Comparison of ENCODE assay signal across 17 cellular contexts in genomic region chr12:2607881-2608607, GRCh38.
DNase-seq lines count a peak whose midpoint lies in the region; ATAC-seq, FAIRE-seq and TF ChIP-seq lines count a peak whose summit lies in the region.
"Had no signal": no experiment of that assay in that cellular context is flagged by ENCODE, and none has a peak within 500 bp of the region (broad histone marks: within the 10 kb centered on the region; RNA-seq: fewer than 3 reads in every experiment).

No MANE protein-coding gene starts in this region.

- H4K20me1 ChIP-seq in mammary epithelial cell (ENCODE audit: insufficient read depth, low read length), result no peaks in the 10 kb centered on the region

- no peak overlapping the region for H3K27ac ChIP-seq in mammary epithelial cell (ENCODE audit: insufficient read depth, low read depth, low read length)
- H3K27ac ChIP-seq in pancreas, result no peak overlapping the region
- peak overlapping the region; percentile 6 for H3K27ac ChIP-seq in temporal lobe (ENCODE audit: low read depth, low read length)
- H3K27ac ChIP-seq in substantia nigra (ENCODE audit: low read depth, low read length, poor library complexity, severe bottlenecking), result no peak overlapping the region
- H3K27ac ChIP-seq: 22Rv1 had no signal

- FAIRE-seq in pancreas (lab: Jason Lieb, UNC), result no peak
- FAIRE-seq: D721Med, GM12892 had no signal

- intact Hi-C loops in mammary epithelial cell (cut with micrococcal nuclease), result no loop called here
- intact Hi-C loops in pancreas (cut with DNase I), result no loop called here

- no peaks in the 10 kb centered on the region for H3K27me3 ChIP-seq in mammary epithelial cell (ENCODE audit: insufficient read depth, low read length)
- H3K27me3 ChIP-seq in pancreas, result peaks cover 0 to 26% (median 0%) of the 10 kb centered on the region in 4 donors

- DNase-seq in T47D (ENCODE audit: low read depth in 1 of 2, low spot score in 1 of 2) (peak; percentile 28 to 47), mammary epithelial cell (no peak), choroid plexus epithelial cell (ENCODE audit: low read depth) (peak; percentile 27), pancreas (no peak), islet precursor cell (no peak), superior temporal gyrus (ENCODE audit: extremely low spot score) (no peak), substantia nigra (lab: John Stamatoyannopoulos, UW) (no peak)
- DNase-seq: CD8-positive, alpha-beta T cell; COR-L47; DMS153; DND-41; GOT3; H9 had no signal

- in situ Hi-C loops in T47D (cut with HindIII; ENCODE audit: low pct_unique_long_range_greater_than_20kb, low sequenced_read_pairs), result no loop called here
- in situ Hi-C loops in mammary epithelial cell (cut with MboI; ENCODE audit: low sequenced_read_pairs in 2 of 2), result no loop called here

- TF ChIP-seq CTCF in mammary epithelial cell (conservative IDR thresholded peaks at IDR 0.05 in 1 of 2, IDR thresholded peaks at IDR 0.05 in 1 of 2; ENCODE audit: extremely low read depth in 1 of 2, insufficient read depth in 1 of 2, low read depth in 1 of 2, low read length in 2 of 2), result no peak
- TF ChIP-seq CTCF in choroid plexus epithelial cell (conservative IDR thresholded peaks at IDR 0.05; ENCODE audit: low read depth, low read length), result no peak
- TF ChIP-seq CTCF in pancreas (IDR thresholded peaks at IDR 0.05), result no peak

- H3K79me2 ChIP-seq in mammary epithelial cell (ENCODE audit: insufficient read depth, low read length), result no peaks in the 10 kb centered on the region

- BruUV-seq in mammary epithelial cell (replicated peaks; lab: Mats Ljungman, UMichigan), result no TSS peak

- dilution Hi-C loops in mammary epithelial cell (cut with HindIII; ENCODE audit: low sequenced_read_pairs), result loop anchor here (5.0 kb wide), 1 partner anchor 44 kb away; no protein-coding TSS in a partner anchor

- H3K4me2 ChIP-seq in mammary epithelial cell (ENCODE audit: insufficient read depth, low read depth, low read length), result no peak overlapping the region

- CTCF ChIA-PET in mammary epithelial cell (lab: Charles Lee; ENCODE audit: low non-redundant PET), result interaction anchor here (0.6 kb wide), 1 partner anchor 250 kb away, joined by 8 read pairs; no protein-coding TSS in a partner anchor

- H3K9ac ChIP-seq in mammary epithelial cell (ENCODE audit: insufficient read depth, low read length), result no peak overlapping the region

- peak in 3 of 4 donors; percentile 35 to 73 (median 55) for ATAC-seq in pancreas
- ATAC-seq: CD8-positive, alpha-beta T cell had no signal

- peaks cover under 1% of the 10 kb centered on the region for H3K4me1 ChIP-seq in mammary epithelial cell (ENCODE audit: insufficient read depth, low read length)
- H3K4me1 ChIP-seq in pancreas, result peaks cover 0 to 4% (median 0%) of the 10 kb centered on the region in 3 donors

- H3K36me3 ChIP-seq in mammary epithelial cell (ENCODE audit: insufficient read depth, low read length) (no peaks in the 10 kb centered on the region), pancreas (no peaks in the 10 kb centered on the region)

- H3K9me3 ChIP-seq in mammary epithelial cell (replicated peaks; ENCODE audit: insufficient read depth, low read length), result no peaks in the 10 kb centered on the region
- no peaks in the 10 kb centered on the region for H3K9me3 ChIP-seq in pancreas

- H3K4me3 ChIP-seq in mammary epithelial cell (replicated peaks in 1 of 3; ENCODE audit: insufficient read depth in 1 of 3, low read depth in 2 of 3, low read length in 3 of 3), result no peak overlapping the region
- no peak overlapping the region for H3K4me3 ChIP-seq in choroid plexus epithelial cell (ENCODE audit: low read depth, low read length)
- no peak overlapping the region for H3K4me3 ChIP-seq in pancreas

- 85% methylated on average over 10 of the region's 10 CpGs for WGBS in mammary epithelial cell (ENCODE audit: low coverage, missing lambda C conversion rate)
- 43% methylated on average over 10 of the region's 10 CpGs for WGBS in pancreas, 2 donors

- no peak overlapping the region for H2AFZ ChIP-seq in mammary epithelial cell (ENCODE audit: low read depth, low read length)

Comparison
In these comparisons a context has a peak if more than half of its experiments do, and no peak if none do; other contexts are left out.
1. DNase-seq: peak in T47D (2 of 2) and choroid plexus epithelial cell (single experiment); none in mammary epithelial cell (single experiment), pancreas (0 of 6), islet precursor cell (single experiment), superior temporal gyrus (single experiment) and substantia nigra (0 of 49).